In the genomic region with DNA sequence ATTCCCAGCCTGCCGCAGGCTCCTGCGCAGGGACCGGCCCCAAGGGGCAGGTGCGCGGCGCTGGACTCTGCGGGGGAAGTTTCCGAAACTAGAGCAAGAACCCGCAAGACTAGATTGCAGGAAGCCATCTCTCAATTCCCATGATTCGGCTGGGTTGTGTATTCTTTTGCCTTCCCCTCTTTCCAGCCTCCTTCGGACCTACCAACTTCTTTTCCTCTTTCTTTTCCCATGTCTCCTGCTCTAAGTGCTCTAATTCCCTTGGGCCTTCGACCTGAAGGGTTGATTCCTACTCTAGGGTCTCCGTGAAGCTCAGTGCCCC, we compare ENCODE assay signal across 8 cellular contexts. TPM values are rescaled to one million over a fixed set of nuclear protein-coding genes. Genes with fewer than 3 reads are reported as not detected.
DNase-seq lines count a peak whose midpoint lies in the region; ATAC-seq and TF ChIP-seq lines count a peak whose summit lies in the region.

No MANE protein-coding gene starts in this region.

- H3K4me1 Mint-ChIP-seq in activated CD4-positive, alpha-beta memory T cell treated with anti-CD3 and anti-CD28 coated beads, Interleukin-2, amount 10 ng/mL, durations not matched to agents 7 days and 5 days, result peaks cover 10% of the 10 kb centered on the region

- CTCF ChIA-PET in activated CD4-positive, alpha-beta memory T cell treated with anti-CD3 and anti-CD28 coated beads, Interleukin-2, amount 10 ng/mL, durations not matched to agents 7 days and 5 days (lab: Charles Lee), result no interaction called here

- H3K9me3 ChIP-seq in HAP-1, result no peaks in the 10 kb centered on the region
- no peaks in the 10 kb centered on the region for H3K9me3 ChIP-seq in hepatocyte (ENCODE audit: low read depth)
- H3K9me3 ChIP-seq in skeletal muscle tissue (ENCODE audit: control insufficient read depth in 3 of 3, low read length in 3 of 3), result no peaks in the 10 kb centered on the region

- H3K4me1 ChIP-seq in HAP-1 (peaks cover 24% of the 10 kb centered on the region), hepatocyte (ENCODE audit: insufficient read depth) (no peaks in the 10 kb centered on the region), skeletal muscle tissue (ENCODE audit: control insufficient read depth in 3 of 3, insufficient read depth in 3 of 3, low read length in 3 of 3) (peaks cover 0 to 9% (median 7%) of the 10 kb centered on the region in 3 donors)

- H3K4me3 Mint-ChIP-seq in activated CD4-positive, alpha-beta memory T cell treated with anti-CD3 and anti-CD28 coated beads, Interleukin-2, amount 10 ng/mL, durations not matched to agents 7 days and 5 days, result peak overlapping the region; percentile 58

- H3K36me3 Mint-ChIP-seq in activated CD4-positive, alpha-beta memory T cell treated with anti-CD3 and anti-CD28 coated beads, Interleukin-2, amount 10 ng/mL, durations not matched to agents 7 days and 5 days (ENCODE audit: low read depth), result no peaks in the 10 kb centered on the region

- no peak for TF ChIP-seq CTCF in hepatocyte (IDR thresholded peaks at IDR 0.05; ENCODE audit: poor library complexity)

- H3K79me2 ChIP-seq in hepatocyte, result peaks cover 3% of the 10 kb centered on the region

- H3K27me3 ChIP-seq in HAP-1 (ENCODE audit: low read depth), result no peaks in the 10 kb centered on the region
- no peaks in the 10 kb centered on the region for H3K27me3 ChIP-seq in hepatocyte
- H3K27me3 ChIP-seq in skeletal muscle tissue (ENCODE audit: control insufficient read depth in 3 of 3, insufficient read depth in 3 of 3, low read length in 3 of 3), result no peaks in the 10 kb centered on the region

- H3K27ac ChIP-seq in hepatocyte (peak overlapping the region; percentile 98), skeletal muscle tissue (ENCODE audit: low read depth, low read length) (peak overlapping the region; percentile 76)

- no peaks in the 10 kb centered on the region for H4K20me1 ChIP-seq in hepatocyte (ENCODE audit: insufficient read depth, poor library complexity, severe bottlenecking)

- H3K4me2 ChIP-seq in hepatocyte, result peak overlapping the region; percentile 81

- no peaks in the 10 kb centered on the region for H3K9me3 Mint-ChIP-seq in activated CD4-positive, alpha-beta memory T cell treated with anti-CD3 and anti-CD28 coated beads, Interleukin-2, amount 10 ng/mL, durations not matched to agents 7 days and 5 days

- in situ Hi-C loops in HAP-1 (cut with MboI; ENCODE audit: low sequenced_read_pairs), result no loop called here

- WGBS in hepatocyte (ENCODE audit: low lambda C conversion rate, missing lambda C conversion rate), result 32% methylated on average over 13 of the region's 13 CpGs

- POLR2A ChIA-PET in activated CD4-positive, alpha-beta memory T cell treated with anti-CD3 and anti-CD28 coated beads, Interleukin-2, amount 10 ng/mL, durations not matched to agents 7 days and 5 days (lab: Charles Lee), result no interaction called here

- peak overlapping the region; percentile 95 for H2AFZ ChIP-seq in hepatocyte

- no peaks in the 10 kb centered on the region; the same call in 1 of the 2 replicates for H3K36me3 ChIP-seq in HAP-1 (replicated peaks)
- H3K36me3 ChIP-seq in hepatocyte (replicated peaks; ENCODE audit: insufficient read depth, low read depth), result no peaks in the 10 kb centered on the region
- no peaks in the 10 kb centered on the region for H3K36me3 ChIP-seq in skeletal muscle tissue (ENCODE audit: control insufficient read depth in 3 of 3, insufficient read depth in 3 of 3, low read length in 3 of 3)

- H3K9ac ChIP-seq in skeletal muscle tissue (ENCODE audit: low read depth in 1 of 3, low read length in 3 of 3), result peak overlapping the region; percentile 77 to 84 (median 79)

- no peaks in the 10 kb centered on the region for H3K9me2 ChIP-seq in hepatocyte (replicated peaks; ENCODE audit: insufficient read depth)

- H3K4me3 ChIP-seq in HAP-1, result peak overlapping the region; percentile 55
- peak overlapping the region; percentile 47 for H3K4me3 ChIP-seq in hepatocyte
- H3K4me3 ChIP-seq in skeletal muscle tissue (ENCODE audit: low read length in 3 of 3), result peak overlapping the region; percentile 78 to 83 (median 80)

- DNase-seq in HAP-1 (ENCODE audit: low spot score in 2 of 2), result no peak
- DNase-seq in activated CD4-positive, alpha-beta memory T cell treated with anti-CD3 and anti-CD28 coated beads, Interleukin-2, amount 10 ng/mL, durations not matched to agents 7 days and 5 days, result no peak
- no peak for DNase-seq in hepatocyte (ENCODE audit: low spot score)
- DNase-seq in SHP77 treated with DMSO at 0.1 percent for 48 hours (lab: John Stamatoyannopoulos, UW), result no peak

- ATAC-seq in HG03025 (IDR thresholded peaks at IDR 0.05; ENCODE audit: low FRiP score, unreplicated experiment) (no peak), HG02981 (IDR thresholded peaks at IDR 0.05; ENCODE audit: unreplicated experiment) (no peak), GM18502 (IDR thresholded peaks at IDR 0.05; ENCODE audit: poor library complexity, unreplicated experiment) (no peak)

- H3K27ac Mint-ChIP-seq in activated CD4-positive, alpha-beta memory T cell treated with anti-CD3 and anti-CD28 coated beads, Interleukin-2, amount 10 ng/mL, durations not matched to agents 7 days and 5 days, result no peak overlapping the region

- H3K27me3 Mint-ChIP-seq in activated CD4-positive, alpha-beta memory T cell treated with anti-CD3 and anti-CD28 coated beads, Interleukin-2, amount 10 ng/mL, durations not matched to agents 7 days and 5 days, result peaks cover 40% of the 10 kb centered on the region

RNA-seq across cellular contexts. Expression of gene OPHN1, which starts 0.6 kb away (rescaled TPM):
- total RNA-seq in activated CD4-positive, alpha-beta memory T cell treated with anti-CD3 and anti-CD28 coated beads, Interleukin-2, amount 10 ng/mL, durations not matched to agents 7 days and 5 days, result under 1 TPM; 0.10 to 0.30 TPM
- 5.6 and 10.3 TPM in 2 replicates for total RNA-seq in hepatocyte
- 4.5 and 4.8 TPM in 2 replicates for polyA plus RNA-seq in hepatocyte
- 16.7 TPM for total RNA-seq in skeletal muscle tissue
